Comparison of ENCODE assay signal across 15 cellular contexts in genomic region chr6:111788779-111789276, GRCh38.
DNase-seq lines count a peak whose midpoint lies in the region; ATAC-seq, FAIRE-seq and TF ChIP-seq lines count a peak whose summit lies in the region.
"Had no signal": no experiment of that assay in that cellular context is flagged by ENCODE, and none has a peak within 500 bp of the region (broad histone marks: within the 10 kb centered on the region; RNA-seq: fewer than 3 reads in every experiment).

No MANE protein-coding gene starts in this region.

- peaks cover 7 to 66% (median 52%) of the 10 kb centered on the region in 12 donors for H3K4me1 ChIP-seq in heart left ventricle
- H3K4me1 ChIP-seq in right atrium auricular region: peaks cover 0 to 50% of the 10 kb centered on the region in 2 donors
- peaks cover 51% of the 10 kb centered on the region for H3K4me1 ChIP-seq in vagina
- peaks cover 8 to 44% (median 12%) of the 10 kb centered on the region in 3 donors for H3K4me1 ChIP-seq in esophagus squamous epithelium

- no peaks in the 10 kb centered on the region for H3K9me3 ChIP-seq in heart left ventricle
- no peaks in the 10 kb centered on the region for H3K9me3 ChIP-seq in right atrium auricular region
- no peaks in the 10 kb centered on the region for H3K9me3 ChIP-seq in vagina
- no peaks in the 10 kb centered on the region for H3K9me3 ChIP-seq in esophagus squamous epithelium
- H3K9me3 ChIP-seq: spleen, transverse colon had no signal

- intact Hi-C loops in heart left ventricle (cut with DNase I) (loop anchor here in 2 of 10 donors (10.0 kb wide), 2 partner anchors 64 to 86 kb away; partner anchors contain the start of gene FYN (in 1 of the 2)), vagina (cut with DNase I) (no loop called here), esophagus squamous epithelium (cut with DNase I) (no loop called here)

- H3K27me3 ChIP-seq in heart left ventricle (no peaks in the 10 kb centered on the region), right atrium auricular region (no peaks in the 10 kb centered on the region), vagina (no peaks in the 10 kb centered on the region), esophagus squamous epithelium (no peaks in the 10 kb centered on the region)
- H3K27me3 ChIP-seq: spleen, transverse colon had no signal

- no peak for FAIRE-seq in frontal cortex (lab: Jason Lieb, UNC)
- FAIRE-seq: bronchial epithelial cell, endometrium had no signal

- TF ChIP-seq CTCF in heart left ventricle (IDR thresholded peaks at IDR 0.05): no peak
- TF ChIP-seq CTCF in right atrium auricular region (IDR thresholded peaks at IDR 0.05): no peak
- TF ChIP-seq CTCF in vagina (IDR thresholded peaks at IDR 0.05): no peak
- TF ChIP-seq CTCF in esophagus squamous epithelium (IDR thresholded peaks at IDR 0.05): no peak

- no peaks in the 10 kb centered on the region for H3K36me3 ChIP-seq in heart left ventricle
- H3K36me3 ChIP-seq in right atrium auricular region: no peaks in the 10 kb centered on the region
- no peaks in the 10 kb centered on the region for H3K36me3 ChIP-seq in vagina
- no peaks in the 10 kb centered on the region for H3K36me3 ChIP-seq in esophagus squamous epithelium
- H3K36me3 ChIP-seq: transverse colon had no signal

- no peak for DNase-seq in heart left ventricle
- DNase-seq in right atrium auricular region (ENCODE audit: low spot score): no peak
- peak; percentile 53 for DNase-seq in SK-MEL-5 (ENCODE audit: low read depth, low spot score)
- DNase-seq in islet precursor cell: peak; percentile 43
- no peak for DNase-seq in vagina (ENCODE audit: extremely low spot score in 2 of 2)
- DNase-seq in esophagus squamous epithelium (lab: John Stamatoyannopoulos, UW): no peak
- no peak for DNase-seq in frontal cortex (ENCODE audit: low spot score in 2 of 2)
- DNase-seq: activated CD8-positive, alpha-beta memory T cell treated with anti-CD3 and anti-CD28 coated beads for 24 hours; activated gamma-delta T cell; NCI-H526; spleen; transverse colon had no signal

- ATAC-seq in heart left ventricle (peak in 1 of 4 donors; percentile 8), GM21381 (IDR thresholded peaks at IDR 0.05; ENCODE audit: unreplicated experiment) (no peak)

- H3K4me3 ChIP-seq in heart left ventricle: no peak overlapping the region
- no peak overlapping the region for H3K4me3 ChIP-seq in right atrium auricular region
- H3K4me3 ChIP-seq in vagina: no peak overlapping the region
- H3K4me3 ChIP-seq in esophagus squamous epithelium: no peak overlapping the region
- H3K4me3 ChIP-seq: spleen, transverse colon had no signal

- TF ChIP-seq POLR2A in heart left ventricle (IDR thresholded peaks at IDR 0.05) (no peak), vagina (IDR thresholded peaks at IDR 0.05) (no peak), esophagus squamous epithelium (IDR thresholded peaks at IDR 0.05) (no peak)

- H3K27ac ChIP-seq in heart left ventricle: peak overlapping the region in 7 of 12 donors; percentile 5 to 41 (median 19)
- H3K27ac ChIP-seq in right atrium auricular region: peak overlapping the region in 1 of 2 donors; percentile 8
- peak overlapping the region; percentile 13 for H3K27ac ChIP-seq in vagina
- peak overlapping the region in 1 of 4 donors; percentile 22 for H3K27ac ChIP-seq in esophagus squamous epithelium

- in situ Hi-C loops in SK-MEL-5 (cut with HindIII; ENCODE audit: low pct_unique_long_range_greater_than_20kb, low sequenced_read_pairs): no loop called here

Comparison
In these comparisons a context has a peak if more than half of its experiments do, and no peak if none do; other contexts are left out.
1. DNase-seq: peak in SK-MEL-5 (single experiment) and islet precursor cell (single experiment); none in heart left ventricle (0 of 5), right atrium auricular region (single experiment), vagina (0 of 2), esophagus squamous epithelium (single experiment) and frontal cortex (0 of 2).